ENCODE assay signal across 24 cellular contexts in the genomic region with DNA sequence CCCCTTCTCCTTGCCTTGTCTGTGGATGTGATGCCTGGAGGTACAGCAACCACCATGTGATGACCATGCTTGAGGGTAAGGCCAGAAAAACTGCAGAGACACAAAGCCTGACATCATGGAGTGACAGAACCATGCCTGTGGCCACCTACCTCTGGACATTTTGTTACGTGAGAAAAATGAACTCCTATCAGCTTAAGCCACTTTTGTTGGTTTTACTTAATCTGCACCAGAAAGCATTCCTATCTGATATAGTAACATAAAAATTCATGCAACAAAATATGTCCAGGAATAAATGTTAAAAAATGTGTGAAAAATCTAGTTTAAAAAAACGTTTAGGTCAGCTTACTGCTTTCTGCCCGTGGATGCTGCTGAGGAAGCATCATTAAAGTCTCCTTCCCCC. TPM values are rescaled to one million over a fixed set of nuclear protein-coding genes. Genes with fewer than 3 reads are reported as not detected.
DNase-seq lines count a peak whose midpoint lies in the region; ATAC-seq and TF ChIP-seq lines count a peak whose summit lies in the region.
"Had no signal": no experiment of that assay in that cellular context is flagged by ENCODE, and none has a peak within 500 bp of the region (broad histone marks: within the 10 kb centered on the region; RNA-seq: fewer than 3 reads in every experiment).

No MANE protein-coding gene starts in this region.

- no peaks in the 10 kb centered on the region for H3K4me1 ChIP-seq in osteoblast (ENCODE audit: insufficient read depth, low read length)
- H3K4me1 ChIP-seq: BLaER1 treated with 17β-estradiol and CSF1 and Interleukin-3, amounts not matched to agents 10 nM and 100 nM; SJSA1 had no signal

- H3K27ac ChIP-seq in osteoblast (ENCODE audit: low read depth, low read length) = no peak overlapping the region
- H3K27ac ChIP-seq: BLaER1 treated with 17β-estradiol and CSF1 and Interleukin-3, amounts not matched to agents 10 nM and 100 nM; PC-9; SJSA1 had no signal

- no peaks in the 10 kb centered on the region for H3K79me2 ChIP-seq in osteoblast (ENCODE audit: insufficient read depth, low read length)

- H3K27me3 ChIP-seq in osteoblast (ENCODE audit: insufficient read depth, low read length) = no peaks in the 10 kb centered on the region
- H3K27me3 ChIP-seq: BLaER1 treated with 17β-estradiol and CSF1 and Interleukin-3, amounts not matched to agents 10 nM and 100 nM; MG63; SJSA1 had no signal

- no peak overlapping the region for H3K4me3 ChIP-seq in osteoblast (ENCODE audit: insufficient read depth, low read length)
- H3K4me3 ChIP-seq: BLaER1 treated with 17β-estradiol and CSF1 and Interleukin-3, amounts not matched to agents 10 nM and 100 nM; GM12878; MG63; PC-9; SJSA1 had no signal

- DNase-seq in AG20443 (ENCODE audit: low spot score) = peak; percentile 10
- DNase-seq in amniotic epithelial cell (ENCODE audit: low read depth) = peak; percentile 23
- DNase-seq in fibroblast of gingiva (ENCODE audit: low read depth) = peak; percentile 8
- DNase-seq in osteoblast (ENCODE audit: insufficient read length, low spot score, missing footprints) = peak; percentile 88
- DNase-seq in OCI-M1 (lab: John Stamatoyannopoulos, UW) = no peak
- DNase-seq: AML-193; CD4-positive, alpha-beta T cell; DMS53; GDM1; KBM-7; MG63; NCI-H2029; NCI-H446 treated with DMSO at 0.1 percent for 48 hours; NCI-H526; NK-92 treated with Interleukin-12 subunit alpha and Interleukin-12 subunit beta, amount 100 ng/mL, for 24 hours; PC-9; Right ventricle myocardium superior had no signal

- H4K20me1 ChIP-seq in osteoblast (ENCODE audit: insufficient read depth, low read length) = no peaks in the 10 kb centered on the region
- H4K20me1 ChIP-seq: BLaER1 treated with 17β-estradiol and CSF1 and Interleukin-3, amounts not matched to agents 10 nM and 100 nM had no signal

- H3K36me3 ChIP-seq in osteoblast (ENCODE audit: insufficient read depth, low read length) = no peaks in the 10 kb centered on the region
- H3K36me3 ChIP-seq: MG63, SJSA1 had no signal

- TF ChIP-seq CTCF in osteoblast (IDR thresholded peaks at IDR 0.05; ENCODE audit: extremely low read depth, low read depth, low read length) = no peak

- H3K4me2 ChIP-seq in osteoblast (ENCODE audit: insufficient read depth, low read length) = no peak overlapping the region
- H3K4me2 ChIP-seq: BLaER1 treated with 17β-estradiol and CSF1 and Interleukin-3, amounts not matched to agents 10 nM and 100 nM; PC-9 had no signal

- H2AFZ ChIP-seq in osteoblast (ENCODE audit: low read length) = no peak overlapping the region
- H2AFZ ChIP-seq: PC-9 had no signal

- ATAC-seq in GM18868 (IDR thresholded peaks at IDR 0.05; ENCODE audit: unreplicated experiment) (no peak), HG02642 (IDR thresholded peaks at IDR 0.05; ENCODE audit: poor library complexity, unreplicated experiment) (no peak)
- ATAC-seq: GM12878, HCT116, HepG2 had no signal

- H3K9me3 ChIP-seq in osteoblast (ENCODE audit: low read depth, low read length) = no peaks in the 10 kb centered on the region
- H3K9me3 ChIP-seq: MG63, SJSA1 had no signal

RNA-seq across cellular contexts. Expression of a gene that starts 42.6 kb away (rescaled TPM):
- 8.7 and 19.2 TPM in 2 replicates for total RNA-seq in osteoblast
- total RNA-seq: CD4-positive, alpha-beta T cell; GM12878; HepG2; Right ventricle myocardium superior had no signal

RNA-seq across cellular contexts. Expression of a gene that starts 44.2 kb away (rescaled TPM):
- total RNA-seq in osteoblast = 6.5 and 7.2 TPM in 2 replicates
